In the genomic region with DNA sequence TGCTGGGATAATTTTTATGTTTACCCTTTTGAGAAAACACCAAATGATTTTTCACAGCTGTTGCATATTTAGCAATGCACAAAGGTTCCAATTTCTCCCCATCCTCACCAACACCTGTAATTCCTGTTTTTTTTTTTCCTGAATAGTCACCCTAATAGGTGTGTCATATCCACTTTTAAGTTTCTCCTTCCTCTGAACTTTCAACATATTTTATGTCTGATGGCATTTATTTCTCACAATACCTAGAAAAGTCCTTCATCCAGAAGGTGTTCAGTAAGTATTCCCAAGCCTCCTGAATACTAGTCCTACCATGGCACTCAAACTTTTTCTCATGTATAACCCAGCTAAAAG, we compare ENCODE assay signal across 8 cellular contexts. TPM values are rescaled to one million over a fixed set of nuclear protein-coding genes. Genes with fewer than 3 reads are reported as not detected.
DNase-seq lines count a peak whose midpoint lies in the region; ATAC-seq and TF ChIP-seq lines count a peak whose summit lies in the region.

No MANE protein-coding gene starts in this region.

- H3K27me3 Mint-ChIP-seq in H9 (ENCODE audit: low read depth) (peaks cover 1% of the 10 kb centered on the region; the same call in 1 of the 2 replicates), activated B cell treated with CpG ODN at 0.5 μM for 24 hours (no peaks in the 10 kb centered on the region)

- H3K27ac Mint-ChIP-seq in H9 (peak overlapping the region; percentile 31 to 100 (median 100); a peak in 3 of 7 replicates), activated B cell treated with CpG ODN at 0.5 μM for 24 hours (peak overlapping the region; percentile 99)

- peaks cover 0 to 52% of the 10 kb centered on the region in 2 donors for H3K36me3 ChIP-seq in gastroesophageal sphincter
- H3K36me3 ChIP-seq in skeletal muscle tissue (ENCODE audit: control insufficient read depth in 3 of 3, insufficient read depth in 3 of 3, low read length in 3 of 3), result peaks cover 29 to 36% (median 33%) of the 10 kb centered on the region in 3 donors

- peaks cover 49 to 61% (median 59%) of the 10 kb centered on the region in 3 experiments for H3K36me3 Mint-ChIP-seq in H9 (ENCODE audit: insufficient read depth in 1 of 3, low read depth in 3 of 3)
- H3K36me3 Mint-ChIP-seq in activated B cell treated with CpG ODN at 0.5 μM for 24 hours (ENCODE audit: low read depth), result peaks cover 59% of the 10 kb centered on the region

- H3K27me3 ChIP-seq in H9 (ENCODE audit: insufficient read depth, low read length) (no peaks in the 10 kb centered on the region), gastroesophageal sphincter (no peaks in the 10 kb centered on the region), skeletal muscle tissue (ENCODE audit: control insufficient read depth in 3 of 3, insufficient read depth in 3 of 3, low read length in 3 of 3) (no peaks in the 10 kb centered on the region)

- H2BK120ac ChIP-seq in H9 (ENCODE audit: low read depth, low read length, poor library complexity, severe bottlenecking), result no peak overlapping the region

- no peak for TF ChIP-seq EP300 in gastroesophageal sphincter (IDR thresholded peaks at IDR 0.05)

- H3K27ac ChIP-seq in H9 (ENCODE audit: insufficient read length, low read depth, low read length) (no peak overlapping the region), gastroesophageal sphincter (peak overlapping the region in 3 of 4 donors; percentile 90 to 95 (median 93)), skeletal muscle tissue (ENCODE audit: low read depth, low read length) (peak overlapping the region; percentile 93), caudate nucleus (ENCODE audit: low read depth, low read length) (no peak overlapping the region)

- peak overlapping the region; percentile 99 to 100 for H3K4me3 Mint-ChIP-seq in H9
- peak overlapping the region; percentile 100 for H3K4me3 Mint-ChIP-seq in activated B cell treated with CpG ODN at 0.5 μM for 24 hours

- H2BK12ac ChIP-seq in H9 (ENCODE audit: insufficient read length, low read depth, low read length), result no peak overlapping the region

- H3K14ac ChIP-seq in H9 (ENCODE audit: insufficient read depth, low read length), result no peak overlapping the region

- H4K8ac ChIP-seq in H9 (replicated peaks; ENCODE audit: insufficient read length, low read depth, low read length), result no peak overlapping the region

- no peak overlapping the region for H2AFZ ChIP-seq in H9 (ENCODE audit: low read length)

- intact Hi-C loops in activated B cell treated with CpG ODN at 0.5 μM for 24 hours (cut with micrococcal nuclease), result loop anchor here (5.0 kb wide), 1 partner anchor 1638 kb away; no protein-coding TSS in a partner anchor

- H2BK20ac ChIP-seq in H9 (ENCODE audit: low read depth, low read length, poor library complexity, severe bottlenecking), result no peak overlapping the region

- no peaks in the 10 kb centered on the region for H3K79me1 ChIP-seq in H9 (ENCODE audit: insufficient read depth, low read depth, low read length, poor library complexity, severe bottlenecking)

- H3K4ac ChIP-seq in H9 (ENCODE audit: low read depth, low read length), result no peak overlapping the region

- H3K9me3 ChIP-seq in H9 (ENCODE audit: control insufficient read depth, low read depth, low read length) (no peaks in the 10 kb centered on the region), gastroesophageal sphincter (no peaks in the 10 kb centered on the region), skeletal muscle tissue (ENCODE audit: control insufficient read depth in 3 of 3, low read length in 3 of 3) (no peaks in the 10 kb centered on the region)

- H3K4me1 ChIP-seq in H9 (ENCODE audit: insufficient read depth, low read length), result no peaks in the 10 kb centered on the region
- H3K4me1 ChIP-seq in gastroesophageal sphincter, result peaks cover 0 to 56% (median 6%) of the 10 kb centered on the region in 3 donors
- H3K4me1 ChIP-seq in skeletal muscle tissue (ENCODE audit: control insufficient read depth in 3 of 3, insufficient read depth in 3 of 3, low read length in 3 of 3), result peaks cover 19 to 25% (median 22%) of the 10 kb centered on the region in 3 donors

- H3T11ph ChIP-seq in H9 (ENCODE audit: low read length), result no peak overlapping the region

- DNase-seq in H9, result no peak
- DNase-seq in activated B cell treated with CpG ODN at 0.5 μM for 24 hours, result no peak
- no peak for DNase-seq in NCI-H1417 treated with DMSO at 0.1 percent for 48 hours (lab: John Stamatoyannopoulos, UW)
- DNase-seq in COR-L47 (lab: John Stamatoyannopoulos, UW), result no peak
- DNase-seq in caudate nucleus (lab: John Stamatoyannopoulos, UW), result no peak
- no peak for DNase-seq in activated CD8-positive, alpha-beta memory T cell treated with anti-CD3 and anti-CD28 coated beads for 24 hours

- peak overlapping the region; percentile 66 to 96 for H3K4me3 ChIP-seq in gastroesophageal sphincter
- H3K4me3 ChIP-seq in skeletal muscle tissue (ENCODE audit: low read length in 3 of 3), result peak overlapping the region; percentile 90 to 99 (median 95)

- H3K23me2 ChIP-seq in H9 (ENCODE audit: insufficient read length, low read depth, low read length, poor library complexity, severe bottlenecking), result peaks cover 10% of the 10 kb centered on the region

- no peak overlapping the region for H2BK15ac ChIP-seq in H9 (ENCODE audit: low read depth, low read length)

- no peak overlapping the region for H3K23ac ChIP-seq in H9 (ENCODE audit: insufficient read length, low read depth, low read length)

- POLR2A ChIA-PET in activated B cell treated with CpG ODN at 0.5 μM for 24 hours (lab: Charles Lee), result interaction anchor here (0.6 to 6.4 kb wide), 7 partner anchors 8 to 423 kb away, joined by 3 to 137 read pairs (median 7); a partner anchor contains a TSS

- H3K4me1 Mint-ChIP-seq in H9 (peaks cover 14 to 19% of the 10 kb centered on the region in 2 experiments), activated B cell treated with CpG ODN at 0.5 μM for 24 hours (peaks cover 35% of the 10 kb centered on the region)

- no peak overlapping the region for H3K56ac ChIP-seq in H9 (ENCODE audit: insufficient read length, low read depth, low read length)

- no peak overlapping the region for H4K91ac ChIP-seq in H9 (ENCODE audit: insufficient read length, low read depth, low read length)

- H3K18ac ChIP-seq in H9 (ENCODE audit: insufficient read length, low read depth, low read length), result no peak overlapping the region

- ATAC-seq in activated B cell treated with CpG ODN at 0.5 μM for 24 hours (ENCODE audit: low read depth) (no peak), gastroesophageal sphincter (no peak)

- H2AK5ac ChIP-seq in H9 (ENCODE audit: insufficient read length, low read length), result no peak overlapping the region

- H3K4me2 ChIP-seq in H9 (ENCODE audit: insufficient read depth, insufficient read length, low read length), result peak overlapping the region; percentile 84

- H4K20me1 ChIP-seq in H9 (ENCODE audit: control insufficient read depth, insufficient read depth, insufficient read length), result no peaks in the 10 kb centered on the region

- H4K5ac ChIP-seq in H9 (ENCODE audit: insufficient read length, low read depth, low read length), result no peak overlapping the region

- TF ChIP-seq POLR2A in gastroesophageal sphincter (IDR thresholded peaks at IDR 0.05), result no peak

- H3K9me3 Mint-ChIP-seq in H9 (no peaks in the 10 kb centered on the region), activated B cell treated with CpG ODN at 0.5 μM for 24 hours (no peaks in the 10 kb centered on the region)

- no peak for TF ChIP-seq CTCF in H9 (conservative IDR thresholded peaks at IDR 0.05)
- TF ChIP-seq CTCF in activated B cell treated with CpG ODN at 0.5 μM for 24 hours (IDR thresholded peaks at IDR 0.05), result no peak
- TF ChIP-seq CTCF in gastroesophageal sphincter (IDR thresholded peaks at IDR 0.05), result no peak

- H3K9ac ChIP-seq in H9 (ENCODE audit: extremely low read depth, insufficient read length, low read length), result peak overlapping the region; percentile 100
- H3K9ac ChIP-seq in skeletal muscle tissue (ENCODE audit: low read depth in 1 of 3, low read length in 3 of 3), result peak overlapping the region; percentile 92 to 98 (median 95)

- H3K79me2 ChIP-seq in H9 (ENCODE audit: insufficient read depth, low read length), result peaks cover 16% of the 10 kb centered on the region; the same call in 1 of the 2 replicates

- no peak overlapping the region for H2BK5ac ChIP-seq in H9 (ENCODE audit: insufficient read length, low read length)

- CTCF ChIA-PET in activated B cell treated with CpG ODN at 0.5 μM for 24 hours (lab: Charles Lee), result interaction anchor here (1.5 to 1.9 kb wide), 2 partner anchors 8 to 36 kb away, joined by 6 to 10 read pairs; a partner anchor contains a TSS

RNA-seq across cellular contexts. Expression of a gene that starts 1.5 kb away (rescaled TPM):
- total RNA-seq in H9 (2021), result 1,904 and 1,919 TPM in 2 replicates
- 1,431 and 1,623 TPM in 2 replicates for total RNA-seq in activated B cell treated with CpG ODN at 0.5 μM for 24 hours
- 1,000 to 10,000 TPM in 3 of 4 donors, 100 to 1,000 TPM in 1; 852 to 2,330 (median 1,498) TPM for total RNA-seq in gastroesophageal sphincter
- total RNA-seq in skeletal muscle tissue, result 5,603 TPM

RNA-seq across cellular contexts. Expression of a gene that starts 8.1 kb away (rescaled TPM):
- total RNA-seq in H9 (2021) (14.8 and 15.8 TPM in 2 replicates), activated B cell treated with CpG ODN at 0.5 μM for 24 hours (26.2 and 28.7 TPM in 2 replicates), gastroesophageal sphincter (10 to 100 TPM; 17.1 to 32.7 (median 23.6) TPM), skeletal muscle tissue (16.2 TPM)

RNA-seq across cellular contexts. Expression of a gene that starts 39.4 kb away (rescaled TPM):
- total RNA-seq in H9 (2021) (12.4 and 13.9 TPM in 2 replicates), activated B cell treated with CpG ODN at 0.5 μM for 24 hours (7.3 and 7.9 TPM in 2 replicates), gastroesophageal sphincter (10 to 100 TPM in 1 of 4 donors, 1 to 10 TPM in 3; 7.8 to 11.4 (median 8.8) TPM), skeletal muscle tissue (16.2 TPM)

Comparison
In these comparisons a context has a peak if more than half of its experiments do, and no peak if none do; other contexts are left out.
1. H3K27ac ChIP-seq: peak in gastroesophageal sphincter (3 of 4) and skeletal muscle tissue (single experiment); none in H9 (single experiment) and caudate nucleus (single experiment).